Comparison of ENCODE assay signal across 8 cellular contexts in genomic region chr16:53131050-53131362, GRCh38.
DNase-seq lines count a peak whose midpoint lies in the region; ATAC-seq, FAIRE-seq and TF ChIP-seq lines count a peak whose summit lies in the region.

No MANE protein-coding gene starts in this region.

- no peak for TF ChIP-seq CTCF in bronchial epithelial cell (IDR thresholded peaks at IDR 0.05; ENCODE audit: insufficient read depth, low read length, severe bottlenecking)

- no peaks in the 10 kb centered on the region for H3K36me3 Mint-ChIP-seq in natural killer cell treated with Interleukin-12 subunit alpha and Interleukin-12 subunit beta and Interleukin-15 and Interleukin-18, amount 100 ng/mL, for 72 hours

- DNase-seq in bronchial epithelial cell (ENCODE audit: low read depth) (no peak), glomerular visceral epithelial cell (ENCODE audit: extremely low spot score) (no peak), NOMO-1 (lab: John Stamatoyannopoulos, UW; ENCODE audit: unreplicated experiment in 2 of 2) (no peak), Kasumi-1 (lab: John Stamatoyannopoulos, UW) (no peak), posterior cingulate gyrus (no peak)
- no peak for DNase-seq in natural killer cell treated with Interleukin-12 subunit alpha and Interleukin-12 subunit beta and Interleukin-15 and Interleukin-18, amount 100 ng/mL, for 72 hours (ENCODE audit: low spot score)

- peak; percentile 27 for TF ChIP-seq POLR2A in GM19193 (IDR thresholded peaks at IDR 0.05; ENCODE audit: extremely low read depth, insufficient read depth, insufficient read length)

- intact Hi-C loops in posterior cingulate gyrus (cut with DNase I) = loop anchor here (2.0 kb wide), 2 partner anchors 40 to 152 kb away; no protein-coding TSS in a partner anchor

- H3K36me3 ChIP-seq in bronchial epithelial cell (ENCODE audit: control insufficient read depth, insufficient read depth, low read length) = no peaks in the 10 kb centered on the region

- H3K4me3 ChIP-seq in bronchial epithelial cell (ENCODE audit: low read depth, low read length) = peak overlapping the region; percentile 68

- peak overlapping the region; percentile 77 for H3K4me3 Mint-ChIP-seq in natural killer cell treated with Interleukin-12 subunit alpha and Interleukin-12 subunit beta and Interleukin-15 and Interleukin-18, amount 100 ng/mL, for 72 hours

- no peak for FAIRE-seq in bronchial epithelial cell (lab: Jason Lieb, UNC)

- H3K27me3 ChIP-seq in bronchial epithelial cell (ENCODE audit: control insufficient read depth, insufficient read depth, low read length) = no peaks in the 10 kb centered on the region

- peak; percentile 0 for ATAC-seq in HG03139 (IDR thresholded peaks at IDR 0.05; ENCODE audit: unreplicated experiment)
- ATAC-seq in natural killer cell treated with Interleukin-12 subunit alpha and Interleukin-12 subunit beta and Interleukin-15 and Interleukin-18, amount 100 ng/mL, for 72 hours = no peak

- H3K9me3 Mint-ChIP-seq in natural killer cell treated with Interleukin-12 subunit alpha and Interleukin-12 subunit beta and Interleukin-15 and Interleukin-18, amount 100 ng/mL, for 72 hours = no peaks in the 10 kb centered on the region

- no peaks in the 10 kb centered on the region for H3K27me3 Mint-ChIP-seq in natural killer cell treated with Interleukin-12 subunit alpha and Interleukin-12 subunit beta and Interleukin-15 and Interleukin-18, amount 100 ng/mL, for 72 hours

- H3K4me1 Mint-ChIP-seq in natural killer cell treated with Interleukin-12 subunit alpha and Interleukin-12 subunit beta and Interleukin-15 and Interleukin-18, amount 100 ng/mL, for 72 hours (ENCODE audit: low read depth in 2 of 2) = peaks cover 18 to 24% of the 10 kb centered on the region in 2 donors

- H3K27ac Mint-ChIP-seq in natural killer cell treated with Interleukin-12 subunit alpha and Interleukin-12 subunit beta and Interleukin-15 and Interleukin-18, amount 100 ng/mL, for 72 hours = no peak overlapping the region
